ENCODE assay signal across 9 cellular contexts in the genomic region with DNA sequence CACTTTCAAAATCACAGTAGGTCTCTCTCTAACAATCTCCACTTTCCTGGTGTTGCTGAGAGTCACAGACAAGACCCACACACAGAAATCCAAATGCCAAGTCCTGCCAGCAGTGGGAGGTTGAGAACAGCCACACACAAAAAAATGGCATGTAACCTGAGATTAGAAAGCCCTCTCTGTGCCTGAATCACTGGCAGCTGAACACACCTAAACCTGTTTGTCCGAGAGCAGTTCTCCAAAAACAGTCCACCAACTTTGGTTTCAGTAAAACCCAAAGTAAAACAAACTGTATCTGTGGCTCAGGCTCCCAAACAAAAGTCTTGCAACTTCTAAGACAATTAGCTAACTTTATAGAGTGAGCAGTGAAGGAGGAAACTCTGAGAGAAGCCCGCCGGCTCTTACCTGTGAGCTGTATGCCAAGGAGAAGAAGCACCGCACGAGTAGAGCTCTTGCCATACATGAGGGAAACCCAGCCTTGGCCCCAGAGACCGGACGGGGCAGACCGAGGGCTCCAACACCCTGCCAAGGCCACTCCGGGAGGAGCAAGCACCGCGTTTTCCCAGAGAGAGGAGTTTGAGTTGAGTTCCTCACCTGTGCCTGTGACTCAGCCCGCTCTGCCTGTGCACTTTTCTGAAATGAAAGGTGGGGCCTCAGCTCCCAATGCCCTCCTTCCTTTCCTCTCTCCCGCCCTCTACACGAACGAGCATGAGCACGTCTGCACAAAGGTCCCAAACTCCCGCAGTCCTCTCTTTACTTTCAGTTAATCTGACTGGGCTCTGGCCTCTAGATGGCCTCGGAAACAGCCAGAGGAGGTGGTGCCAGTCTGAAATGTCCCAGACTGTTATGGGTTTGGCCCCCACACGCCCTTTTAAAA. TPM values are rescaled to one million over a fixed set of nuclear protein-coding genes. Genes with fewer than 3 reads are reported as not detected.
A peak's percentile ranks its signal among the peaks of the same experiment; 100 is the strongest.
DNase-seq lines count a peak whose midpoint lies in the region; ATAC-seq, FAIRE-seq and TF ChIP-seq lines count a peak whose summit lies in the region.
"Had no signal": no experiment of that assay in that cellular context is flagged by ENCODE, and none has a peak within 500 bp of the region (broad histone marks: within the 10 kb centered on the region; RNA-seq: fewer than 3 reads in every experiment).

Gene MPZL2 (minus strand): TSS at position 604 of the 874 bp plus-strand sequence. CDS start 144 bp downstream, at position 460.

- peak within 1 kb of the TSS; percentile 66 to 89 for H3K27ac ChIP-seq in small intestine (ENCODE audit: low read depth in 1 of 2, low read length in 1 of 2)

- peak within 1 kb of the TSS; percentile 47 for H3K9ac ChIP-seq in iPS-15b (ENCODE audit: low read depth, low read length)

- no peak for ATAC-seq in HG02642 (IDR thresholded peaks at IDR 0.05; ENCODE audit: poor library complexity, unreplicated experiment)

- peaks cover 0 to 5% (median 2%) of the 10 kb centered on the region in 7 donors for H3K9me3 Mint-ChIP-seq in CD14-positive monocyte
- no peaks in the 10 kb centered on the region for H3K9me3 Mint-ChIP-seq in activated naive CD4-positive, alpha-beta T cell treated with anti-CD3 and anti-CD28 coated beads, Interleukin-2, amount 10 ng/mL, durations not matched to agents 7 days and 5 days

- H3K27ac Mint-ChIP-seq in CD14-positive monocyte = peak within 1 kb of the TSS; percentile 40 to 87 (median 79)
- peak within 1 kb of the TSS; percentile 58 for H3K27ac Mint-ChIP-seq in activated naive CD4-positive, alpha-beta T cell treated with anti-CD3 and anti-CD28 coated beads, Interleukin-2, amount 10 ng/mL, durations not matched to agents 7 days and 5 days

- no peak for TF ChIP-seq CTCF in CD14-positive monocyte (IDR thresholded peaks at IDR 0.05)

- H3K27me3 ChIP-seq in iPS-15b (ENCODE audit: control insufficient read depth, insufficient read depth, low read length) = peaks cover 58% of the 10 kb centered on the region
- H3K27me3 ChIP-seq in small intestine (ENCODE audit: control insufficient read depth in 2 of 2, insufficient read depth in 2 of 2, low read length in 2 of 2) = no peaks in the 10 kb centered on the region

- peaks cover 25 to 31% of the 10 kb centered on the region in 2 donors for H3K36me3 Mint-ChIP-seq in CD14-positive monocyte
- peaks cover 13% of the 10 kb centered on the region for H3K36me3 Mint-ChIP-seq in activated naive CD4-positive, alpha-beta T cell treated with anti-CD3 and anti-CD28 coated beads, Interleukin-2, amount 10 ng/mL, durations not matched to agents 7 days and 5 days

- DNase-seq in CD14-positive monocyte (ENCODE audit: low spot score) (peak; percentile 47), LoVo (ENCODE audit: low spot score) (peak; percentile 85), small intestine (peak; percentile 93), NCI-H2196 (lab: John Stamatoyannopoulos, UW; ENCODE audit: unreplicated experiment) (no peak), NCI-H128 (lab: John Stamatoyannopoulos, UW; ENCODE audit: unreplicated experiment) (no peak)
- peak; percentile 50 for DNase-seq in activated naive CD4-positive, alpha-beta T cell treated with anti-CD3 and anti-CD28 coated beads, Interleukin-2, amount 10 ng/mL, durations not matched to agents 7 days and 5 days

- H3K4me1 Mint-ChIP-seq in CD14-positive monocyte = peaks cover 50% of the 10 kb centered on the region
- peaks cover 56% of the 10 kb centered on the region for H3K4me1 Mint-ChIP-seq in activated naive CD4-positive, alpha-beta T cell treated with anti-CD3 and anti-CD28 coated beads, Interleukin-2, amount 10 ng/mL, durations not matched to agents 7 days and 5 days

- no peaks in the 10 kb centered on the region for H3K36me3 ChIP-seq in iPS-15b (ENCODE audit: control insufficient read depth, insufficient read depth, low read length)
- no peaks in the 10 kb centered on the region for H3K36me3 ChIP-seq in small intestine (ENCODE audit: control insufficient read depth in 2 of 2, insufficient read depth in 2 of 2, low read length in 2 of 2)

- intact Hi-C loops in CD14-positive monocyte (cut with micrococcal nuclease) = loop anchor here in 1 of 2 donors (5.0 kb wide), 2 partner anchors 38 to 52 kb away; partner anchors contain the start of gene CD3E

- H3K4me1 ChIP-seq in iPS-15b (ENCODE audit: control insufficient read depth, insufficient read depth, low read length) (peaks cover 15% of the 10 kb centered on the region), small intestine (ENCODE audit: control insufficient read depth in 2 of 2, insufficient read depth in 1 of 2, low read depth in 1 of 2, low read length in 1 of 2) (peaks cover 0 to 6% of the 10 kb centered on the region in 2 donors)

- peaks cover 7 to 15% (median 8%) of the 10 kb centered on the region in 3 donors for H3K27me3 Mint-ChIP-seq in CD14-positive monocyte (ENCODE audit: low read depth in 3 of 3)
- H3K27me3 Mint-ChIP-seq in activated naive CD4-positive, alpha-beta T cell treated with anti-CD3 and anti-CD28 coated beads, Interleukin-2, amount 10 ng/mL, durations not matched to agents 7 days and 5 days = peaks cover 30% of the 10 kb centered on the region

- H3K9me3 ChIP-seq in iPS-15b (ENCODE audit: control insufficient read depth, insufficient read depth, low read length) = no peaks in the 10 kb centered on the region
- H3K9me3 ChIP-seq in small intestine (ENCODE audit: control insufficient read depth, low read depth) = no peaks in the 10 kb centered on the region

- no peak for FAIRE-seq in small intestine (lab: Jason Lieb, UNC)
- FAIRE-seq: GM18507 had no signal

- WGBS in small intestine, 3 donors = 7 to 10% (median 8%) methylated on average over 19 of the region's 19 CpGs

- H3K4me3 ChIP-seq in iPS-15b (ENCODE audit: low read depth, low read length) (peak within 1 kb of the TSS; percentile 54), small intestine (ENCODE audit: low read depth in 1 of 2, low read length in 2 of 2) (peak within 1 kb of the TSS; percentile 38 to 53)

- CTCF ChIA-PET in activated naive CD4-positive, alpha-beta T cell treated with anti-CD3 and anti-CD28 coated beads, Interleukin-2, amount 10 ng/mL, durations not matched to agents 7 days and 5 days (lab: Charles Lee) = interaction anchor here (0.8 to 4.2 kb wide), 10 partner anchors 11 to 93 kb away, joined by 3 to 22 read pairs (median 4); partner anchors contain the start of genes CD3E and MPZL3

- peak within 1 kb of the TSS; percentile 92 to 100 for H3K4me3 Mint-ChIP-seq in CD14-positive monocyte
- H3K4me3 Mint-ChIP-seq in activated naive CD4-positive, alpha-beta T cell treated with anti-CD3 and anti-CD28 coated beads, Interleukin-2, amount 10 ng/mL, durations not matched to agents 7 days and 5 days = peak within 1 kb of the TSS; percentile 72

RNA-seq across cellular contexts. Expression of gene MPZL2, which starts in this region (rescaled TPM):
- polyA plus RNA-seq in CD14-positive monocyte (10 to 100 TPM in 1 of 2 donors, 1 to 10 TPM in 1; 8.0 to 18.6 TPM), small intestine (10 to 100 TPM in 1 of 3 donors, 1 to 10 TPM in 2; 1.6 to 27.5 (median 3.1) TPM)

Comparison
In these comparisons a context has a peak if more than half of its experiments do, and no peak if none do; other contexts are left out.
1. DNase-seq: peak in CD14-positive monocyte (single experiment), LoVo (single experiment), activated naive CD4-positive, alpha-beta T cell treated with anti-CD3 and anti-CD28 coated beads, Interleukin-2, amount 10 ng/mL, durations not matched to agents 7 days and 5 days (single experiment) and small intestine (single experiment); none in NCI-H2196 (single experiment) and NCI-H128 (single experiment).